ENCODE assay signal across 8 cellular contexts in genomic region chr6:27250955-27251671, GRCh38. TPM values are rescaled to one million over a fixed set of nuclear protein-coding genes. Genes with fewer than 3 reads are reported as not detected.
DNase-seq lines count a peak whose midpoint lies in the region; ATAC-seq and TF ChIP-seq lines count a peak whose summit lies in the region.

No MANE protein-coding gene starts in this region.

- H3K4me3 ChIP-seq in SK-N-MC (peak overlapping the region; percentile 87), adrenal gland (peak overlapping the region in 2 of 4 donors; percentile 33 to 56), iPS-18c (ENCODE audit: insufficient read depth, low read depth, low read length) (peak overlapping the region; percentile 99)

- peak; percentile 66 for ATAC-seq in GM21619 (IDR thresholded peaks at IDR 0.05; ENCODE audit: unreplicated experiment)
- no peak for ATAC-seq in GM21737 (IDR thresholded peaks at IDR 0.05; ENCODE audit: unreplicated experiment)

- no peak for TF ChIP-seq POLR2A in adrenal gland (IDR thresholded peaks at IDR 0.05)

- peaks cover 1% of the 10 kb centered on the region for H3K27me3 Mint-ChIP-seq in IgD-negative memory B cell

- H3K36me3 ChIP-seq in SK-N-MC (ENCODE audit: insufficient read depth, low read length) (no peaks in the 10 kb centered on the region), adrenal gland (replicated peaks in 1 of 2) (no peaks in the 10 kb centered on the region)

- H3K4me1 Mint-ChIP-seq in IgD-negative memory B cell, result peaks cover 0 to 11% (median 5%) of the 10 kb centered on the region in 3 donors

- H3K9ac ChIP-seq in SK-N-MC (ENCODE audit: insufficient read length), result peak overlapping the region; percentile 70

- H3K9me3 Mint-ChIP-seq in IgD-negative memory B cell, result no peaks in the 10 kb centered on the region

- H3K4me1 ChIP-seq in adrenal gland (replicated peaks in 1 of 2), result peaks cover 0 to 13% of the 10 kb centered on the region in 2 donors

- TF ChIP-seq CTCF in adrenal gland (IDR thresholded peaks at IDR 0.05), result no peak

- intact Hi-C loops in adrenal gland (cut with DNase I), result no loop called here

- WGBS in adrenal gland, 4 donors, result 0 to 1% (median 1%) methylated on average over 15 to 48 of the region's 48 CpGs

- peak overlapping the region; percentile 88 to 96 (median 94) for H3K4me3 Mint-ChIP-seq in IgD-negative memory B cell

- peaks cover 26% of the 10 kb centered on the region for H3K27me3 ChIP-seq in adrenal gland

- H3K27ac ChIP-seq in SK-N-MC, result no peak overlapping the region
- H3K27ac ChIP-seq in adrenal gland, result peak overlapping the region in 1 of 5 donors; percentile 41

- H3K9me3 ChIP-seq in SK-N-MC (ENCODE audit: low read depth, low read length) (no peaks in the 10 kb centered on the region), adrenal gland (replicated peaks in 1 of 3) (no peaks in the 10 kb centered on the region), iPS-18c (ENCODE audit: control insufficient read depth, insufficient read depth, low read length) (peaks cover 2% of the 10 kb centered on the region)

- peak overlapping the region; percentile 13 to 82 (median 28) for H3K27ac Mint-ChIP-seq in IgD-negative memory B cell

- H3K36me3 Mint-ChIP-seq in IgD-negative memory B cell, result peaks cover 4% of the 10 kb centered on the region

- DNase-seq in DMS79 (lab: John Stamatoyannopoulos, UW) (peak; percentile 87), SK-N-MC (ENCODE audit: low read depth, low spot score) (no peak), adrenal gland (peak; percentile 47 to 79 (median 72))
- peak; percentile 9 to 39 for DNase-seq in stimulated activated CD4-positive, alpha-beta T cell treated with anti-CD3 and anti-CD28 coated beads, Interleukin-15, amount 100 ng/mL, for 1 hour (ENCODE audit: low read depth in 1 of 2, low spot score in 1 of 2)

RNA-seq across cellular contexts. Expression of gene PRSS16, which starts 3.6 kb away (rescaled TPM):
- polyA plus RNA-seq in IgD-negative memory B cell, result 3.2 TPM
- 1 to 10 TPM in 4 of 8 donors, under 1 TPM in 2, not detected in 2; 0.63 to 3.5 (median 2.3) TPM for total RNA-seq in adrenal gland
- 1 to 10 TPM in 2 of 3 donors, under 1 TPM in 1; 0.80 to 1.3 (median 1.1) TPM for polyA plus RNA-seq in adrenal gland
